In the genomic region with DNA sequence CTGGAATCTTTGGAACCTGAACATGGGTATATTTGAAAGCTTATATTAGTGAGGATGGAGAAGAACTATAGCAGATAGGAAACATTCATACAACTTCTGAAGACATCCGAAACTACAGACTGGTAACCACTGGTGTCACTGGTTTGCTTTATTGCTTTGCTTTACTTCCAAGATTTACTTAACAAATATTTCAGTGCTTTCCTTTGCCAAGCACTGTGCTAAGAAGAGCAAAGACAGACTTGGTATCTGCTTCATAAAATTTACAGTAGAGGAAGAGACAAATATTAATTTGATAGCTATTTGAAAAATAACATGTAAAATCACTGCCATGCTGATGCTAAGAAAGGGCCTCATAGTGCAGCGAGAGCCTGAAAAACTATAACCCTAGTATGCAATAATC, we compare ENCODE assay signal across 19 cellular contexts. TPM values are rescaled to one million over a fixed set of nuclear protein-coding genes. Genes with fewer than 3 reads are reported as not detected.
DNase-seq lines count a peak whose midpoint lies in the region; ATAC-seq and TF ChIP-seq lines count a peak whose summit lies in the region.
"Had no signal": no experiment of that assay in that cellular context is flagged by ENCODE, and none has a peak within 500 bp of the region (broad histone marks: within the 10 kb centered on the region; RNA-seq: fewer than 3 reads in every experiment).

No MANE protein-coding gene starts in this region.

- 71 to 80% methylated on average over 2 of the region's 2 CpGs for WGBS in transverse colon (ENCODE audit: low coverage in 1 of 2), 2 donors

- no peaks in the 10 kb centered on the region for H3K36me3 ChIP-seq in transverse colon
- H3K36me3 ChIP-seq: upper lobe of right lung, WERI-Rb-1 had no signal

- DNase-seq in activated naive CD8-positive, alpha-beta T cell treated with anti-CD3 and anti-CD28 coated beads for 36 hours: no peak
- DNase-seq in chondrocyte (ENCODE audit: low spot score): no peak
- DNase-seq in neural crest cell (ENCODE audit: low read depth, low spot score): no peak
- DNase-seq in transverse colon: no peak
- no peak for DNase-seq in UCSD-AML1 (lab: John Stamatoyannopoulos, UW; ENCODE audit: unreplicated experiment)
- DNase-seq: effector CD4-positive, alpha-beta T cell; IMR-90; NCI-H2029 treated with DMSO at 0.1 percent for 48 hours; NCI-H446 treated with DMSO at 0.1 percent for 48 hours; Right ventricle myocardium superior; stimulated activated naive B cell treated with anti-CD40 and anti-IgM and Interleukin-4, amounts not matched to agents 10 μg/mL and 1 μg/mL and 100 μg/mL, for 72 hours; WERI-Rb-1 had no signal

- H3K27me3 Mint-ChIP-seq in activated naive CD8-positive, alpha-beta T cell: peaks cover 21% of the 10 kb centered on the region
- H3K27me3 Mint-ChIP-seq in activated naive CD8-positive, alpha-beta T cell treated with anti-CD3 and anti-CD28 coated beads for 36 hours: peaks cover 45% of the 10 kb centered on the region
- H3K27me3 Mint-ChIP-seq in chondrocyte (ENCODE audit: low read depth) (no peaks in the 10 kb centered on the region), neural crest cell (ENCODE audit: low read depth) (peaks cover 49% of the 10 kb centered on the region)

- H3K27ac Mint-ChIP-seq in activated naive CD8-positive, alpha-beta T cell: no peak overlapping the region
- H3K27ac Mint-ChIP-seq in activated naive CD8-positive, alpha-beta T cell treated with anti-CD3 and anti-CD28 coated beads for 36 hours: no peak overlapping the region
- H3K27ac Mint-ChIP-seq in chondrocyte (ENCODE audit: unreplicated experiment) (no peak overlapping the region), neural crest cell (ENCODE audit: unreplicated experiment) (no peak overlapping the region)
- H3K27ac Mint-ChIP-seq: activated CD8-positive, alpha-beta T cell treated with anti-CD3 and anti-CD28 coated beads for 36 hours; CD14-positive monocyte; stimulated activated naive B cell treated with anti-CD40 and anti-IgM and Interleukin-4, amounts not matched to agents 10 μg/mL and 1 μg/mL and 100 μg/mL, for 72 hours had no signal

- in situ Hi-C loops in transverse colon (cut with MboI; ENCODE audit: low pct_ligation_motif_present in 1 of 4, low pct_unique_long_range_greater_than_20kb in 1 of 4, low sequenced_read_pairs in 3 of 4): loop anchor here in 3 of 4 donors (10.0 to 25.0 kb wide), 2 partner anchors 607 to 609 kb away; no protein-coding TSS in a partner anchor

- peaks cover 16% of the 10 kb centered on the region for H3K27me3 ChIP-seq in transverse colon
- H3K27me3 ChIP-seq: upper lobe of right lung had no signal

- intact Hi-C loops in transverse colon (cut with DNase I; ENCODE audit: low total_unique reads): no loop called here

- ATAC-seq in HG02588 (IDR thresholded peaks at IDR 0.05; ENCODE audit: unreplicated experiment) (no peak), GM21825 (IDR thresholded peaks at IDR 0.05; ENCODE audit: unreplicated experiment) (no peak)
- ATAC-seq: activated T-cell treated with anti-CD3 and anti-CD28 coated beads, Interleukin-2, amount 50 U/mL, for 4 hours had no signal

- no peak for TF ChIP-seq EP300 in transverse colon (IDR thresholded peaks at IDR 0.05; ENCODE audit: low read depth)

- no peak for TF ChIP-seq POLR2A in transverse colon (IDR thresholded peaks at IDR 0.05)

- H3K36me3 Mint-ChIP-seq in activated naive CD8-positive, alpha-beta T cell: no peaks in the 10 kb centered on the region
- no peaks in the 10 kb centered on the region for H3K36me3 Mint-ChIP-seq in activated naive CD8-positive, alpha-beta T cell treated with anti-CD3 and anti-CD28 coated beads for 36 hours
- H3K36me3 Mint-ChIP-seq in chondrocyte (ENCODE audit: low read depth) (peaks cover 8% of the 10 kb centered on the region), neural crest cell (ENCODE audit: low read depth) (no peaks in the 10 kb centered on the region)
- H3K36me3 Mint-ChIP-seq: CD14-positive monocyte had no signal

- H3K4me3 Mint-ChIP-seq in activated naive CD8-positive, alpha-beta T cell: peak overlapping the region; percentile 79
- no peak overlapping the region for H3K4me3 Mint-ChIP-seq in activated naive CD8-positive, alpha-beta T cell treated with anti-CD3 and anti-CD28 coated beads for 36 hours
- peak overlapping the region; percentile 91 for H3K4me3 Mint-ChIP-seq in chondrocyte (ENCODE audit: unreplicated experiment)
- peak overlapping the region; percentile 93 for H3K4me3 Mint-ChIP-seq in neural crest cell

- H3K9me3 ChIP-seq in transverse colon: no peaks in the 10 kb centered on the region
- H3K9me3 ChIP-seq: upper lobe of right lung had no signal

- H3K4me1 Mint-ChIP-seq in activated naive CD8-positive, alpha-beta T cell (ENCODE audit: low read depth): peaks cover 10% of the 10 kb centered on the region
- H3K4me1 Mint-ChIP-seq in activated naive CD8-positive, alpha-beta T cell treated with anti-CD3 and anti-CD28 coated beads for 36 hours: peaks cover 7% of the 10 kb centered on the region
- H3K4me1 Mint-ChIP-seq in chondrocyte (ENCODE audit: low read depth): peaks cover 19% of the 10 kb centered on the region
- peaks cover 4% of the 10 kb centered on the region for H3K4me1 Mint-ChIP-seq in neural crest cell

- H3K27ac ChIP-seq in transverse colon: peak overlapping the region; percentile 61 to 75 (median 66)
- H3K27ac ChIP-seq: upper lobe of right lung, WERI-Rb-1 had no signal

- peaks cover 0 to 17% (median 11%) of the 10 kb centered on the region in 4 donors for H3K4me1 ChIP-seq in transverse colon

- no peak for TF ChIP-seq CTCF in chondrocyte (IDR thresholded peaks at IDR 0.05)
- no peak for TF ChIP-seq CTCF in neural crest cell (conservative IDR thresholded peaks at IDR 0.05)
- TF ChIP-seq CTCF in transverse colon (IDR thresholded peaks at IDR 0.05): no peak

- no peaks in the 10 kb centered on the region for H3K9me3 Mint-ChIP-seq in activated naive CD8-positive, alpha-beta T cell (ENCODE audit: low read depth)
- H3K9me3 Mint-ChIP-seq in activated naive CD8-positive, alpha-beta T cell treated with anti-CD3 and anti-CD28 coated beads for 36 hours: no peaks in the 10 kb centered on the region
- peaks cover 8% of the 10 kb centered on the region for H3K9me3 Mint-ChIP-seq in chondrocyte (ENCODE audit: low read depth)
- H3K9me3 Mint-ChIP-seq in neural crest cell: no peaks in the 10 kb centered on the region
- H3K9me3 Mint-ChIP-seq: activated CD8-positive, alpha-beta T cell treated with anti-CD3 and anti-CD28 coated beads for 36 hours; activated T-cell treated with anti-CD3 and anti-CD28 coated beads, Interleukin-2, amount 50 U/mL, for 4 hours had no signal

- H3K4me3 ChIP-seq in transverse colon: no peak overlapping the region

RNA-seq across cellular contexts. Expression of a gene that starts 1.8 kb away (rescaled TPM):
- total RNA-seq in activated naive CD8-positive, alpha-beta T cell treated with anti-CD3 and anti-CD28 coated beads for 36 hours: under 1 TPM; 0.40 to 0.87 TPM
- total RNA-seq in chondrocyte (24.1 to 52.8 TPM (median 48.0 TPM) in 3 replicates), neural crest cell (2.9 and 3.6 TPM in 2 replicates), transverse colon (10 to 100 TPM in 3 of 4 donors, 1 to 10 TPM in 1; 2.6 to 96.5 (median 25.2) TPM)
